ENCODE assay signal across 1 cellular context in genomic region chr13:36887758-36888521, GRCh38.
TF ChIP-seq lines count a peak whose summit lies in the region.

No MANE protein-coding gene starts in this region.

TF ChIP-seq in K562, 482 proteins besides CTCF, POLR2A, EP300 and RAD21 (continued from another document):
- TF ChIP-seq MGA (IDR thresholded peaks at IDR 0.05) = peak; percentile 33; the same call in 1 of the 2 replicates
- TF ChIP-seq CBFA2T3 (IDR thresholded peaks at IDR 0.05) = peak; percentile 22; the same call in 1 of the 2 replicates
TF ChIP-seq in K562: peak in this region for 4.
